Comparison of ENCODE assay signal across 24 cellular contexts in genomic region chr16:62033065-62033464, GRCh38. TPM values are rescaled to one million over a fixed set of nuclear protein-coding genes. Genes with fewer than 3 reads are reported as not detected.
DNase-seq lines count a peak whose midpoint lies in the region; TF ChIP-seq lines count a peak whose summit lies in the region.
"Had no signal": no experiment of that assay in that cellular context is flagged by ENCODE, and none has a peak within 500 bp of the region (broad histone marks: within the 10 kb centered on the region; RNA-seq: fewer than 3 reads in every experiment).

No MANE protein-coding gene starts in this region.

- H3K36me3 Mint-ChIP-seq in brain (no peaks in the 10 kb centered on the region), neural crest cell (ENCODE audit: low read depth) (no peaks in the 10 kb centered on the region)
- H3K36me3 Mint-ChIP-seq: CD4-positive, alpha-beta memory T cell had no signal

- H3K4me1 ChIP-seq in stomach, result peaks cover 0 to 25% (median 8%) of the 10 kb centered on the region in 4 donors
- H3K4me1 ChIP-seq: BLaER1 treated with 17β-estradiol and CSF1 and Interleukin-3, amounts not matched to agents 10 nM and 100 nM; Peyer's patch had no signal

- WGBS in stomach, 5 donors, result 20 to 43% (median 25%) methylated on average over 1 of the region's 1 CpG

- no peak overlapping the region for H3K27ac ChIP-seq in stomach
- H3K27ac ChIP-seq: BLaER1 treated with 17β-estradiol and CSF1 and Interleukin-3, amounts not matched to agents 10 nM and 100 nM; Peyer's patch had no signal

- peaks cover 68% of the 10 kb centered on the region for H3K4me1 Mint-ChIP-seq in brain
- H3K4me1 Mint-ChIP-seq in neural crest cell, result peaks cover 20% of the 10 kb centered on the region

- TF ChIP-seq CTCF in brain (conservative IDR thresholded peaks at IDR 0.05) (no peak), neural crest cell (conservative IDR thresholded peaks at IDR 0.05) (no peak), stomach (IDR thresholded peaks at IDR 0.05) (no peak)

- intact Hi-C loops in stomach (cut with DNase I; ENCODE audit: low total_unique reads), result no loop called here

- peaks cover 29% of the 10 kb centered on the region for H3K27me3 Mint-ChIP-seq in brain
- peaks cover 87% of the 10 kb centered on the region for H3K27me3 Mint-ChIP-seq in neural crest cell (ENCODE audit: low read depth)

- H3K4me3 ChIP-seq in stomach, result no peak overlapping the region
- H3K4me3 ChIP-seq: BLaER1 treated with 17β-estradiol and CSF1 and Interleukin-3, amounts not matched to agents 10 nM and 100 nM; Peyer's patch had no signal

- H3K4me3 Mint-ChIP-seq in brain (peak overlapping the region; percentile 75 to 92 (median 85)), neural crest cell (peak overlapping the region; percentile 38)
- H3K4me3 Mint-ChIP-seq: CD4-positive, alpha-beta memory T cell had no signal

- no peaks in the 10 kb centered on the region for H3K9me3 ChIP-seq in stomach
- H3K9me3 ChIP-seq: Caco-2 had no signal

- no peak for TF ChIP-seq EP300 in stomach (IDR thresholded peaks at IDR 0.05)

- TF ChIP-seq POLR2A in stomach (IDR thresholded peaks at IDR 0.05), result no peak

- DNase-seq in NCI-H69 (lab: John Stamatoyannopoulos, UW) (peak; percentile 24), neural crest cell (ENCODE audit: low read depth, low spot score) (no peak), superior temporal gyrus (ENCODE audit: extremely low spot score) (peak; percentile 75), stomach (no peak), AG20443 (ENCODE audit: low spot score) (no peak), NCI-H2171 treated with DMSO at 0.1 percent for 48 hours (lab: John Stamatoyannopoulos, UW) (no peak)
- no peak for DNase-seq in activated CD4-positive, alpha-beta T cell treated with anti-CD3 and anti-CD28 coated beads, Interleukin-2, amount 50 U/mL, for 4 hours
- DNase-seq: ACHN; Caco-2; CD4-positive, alpha-beta memory T cell; DMS 273 treated with DMSO at 0.1 percent for 48 hours; GOT3; HCEC 1CT; Kasumi-1; NCI-H1694 treated with DMSO at 0.1 percent for 48 hours; NCI-H2081 treated with DMSO at 0.1 percent for 48 hours; NCI-H2227 treated with DMSO at 0.1 percent for 48 hours; NCI-H510A; NCI-H82; Peyer's patch had no signal

- peaks cover 14 to 38% (median 28%) of the 10 kb centered on the region in 3 donors for H3K27me3 ChIP-seq in stomach
- H3K27me3 ChIP-seq: BLaER1 treated with 17β-estradiol and CSF1 and Interleukin-3, amounts not matched to agents 10 nM and 100 nM; Peyer's patch had no signal

- H3K36me3 ChIP-seq in stomach, result no peaks in the 10 kb centered on the region
- H3K36me3 ChIP-seq: BLaER1 treated with 17β-estradiol and CSF1 and Interleukin-3, amounts not matched to agents 10 nM and 100 nM; Peyer's patch had no signal

- peak overlapping the region in 2 of 5 experiments; percentile 63 to 95 for H3K27ac Mint-ChIP-seq in brain
- H3K27ac Mint-ChIP-seq in neural crest cell (ENCODE audit: unreplicated experiment), result no peak overlapping the region
- H3K27ac Mint-ChIP-seq: CD4-positive, alpha-beta memory T cell had no signal

- H3K9me3 Mint-ChIP-seq in brain (no peaks in the 10 kb centered on the region), neural crest cell (no peaks in the 10 kb centered on the region)

RNA-seq across cellular contexts. Expression of gene CDH8, which starts 3.2 kb away (rescaled TPM):
- 2.5 TPM for polyA plus RNA-seq in brain (ENCODE audit: insufficient read depth, low read depth, low replicate concordance)
- total RNA-seq in neural crest cell, result 6.2 and 7.1 TPM in 2 replicates
- 1 to 10 TPM in 1 of 5 donors, not detected in 4; 6.4 TPM for total RNA-seq in stomach
- polyA plus RNA-seq in stomach, result under 1 TPM in 1 of 3 donors, not detected in 2; 0.13 TPM
- total RNA-seq: CD4-positive, alpha-beta memory T cell; G401; OCI-LY7; Peyer's patch had no signal
- polyA plus RNA-seq: CD4-positive, alpha-beta memory T cell had no signal

Comparison
In these comparisons a context has a peak if more than half of its experiments do, and no peak if none do; other contexts are left out.
1. DNase-seq: peak in NCI-H69 (single experiment) and superior temporal gyrus (single experiment); none in neural crest cell (single experiment), activated CD4-positive, alpha-beta T cell treated with anti-CD3 and anti-CD28 coated beads, Interleukin-2, amount 50 U/mL, for 4 hours (0 of 2), stomach (single experiment), AG20443 (single experiment) and NCI-H2171 treated with DMSO at 0.1 percent for 48 hours (single experiment).